In genomic region chr20:7926767-7927166, GRCh38 we compare ENCODE assay signal across 8 cellular contexts. TPM values are rescaled to one million over a fixed set of nuclear protein-coding genes. Genes with fewer than 3 reads are reported as not detected.
A peak's percentile ranks its signal among the peaks of the same experiment; 100 is the strongest.
DNase-seq lines count a peak whose midpoint lies in the region; ATAC-seq and TF ChIP-seq lines count a peak whose summit lies in the region.

No MANE protein-coding gene starts in this region.

- no peak overlapping the region for H2AFZ ChIP-seq in hepatocyte

- H3K27ac ChIP-seq in hepatocyte, result no peak overlapping the region

- H3K4me3 ChIP-seq in AG04449 (ENCODE audit: low read depth, low read length) (no peak overlapping the region), hepatocyte (no peak overlapping the region)

- no peaks in the 10 kb centered on the region for H3K4me1 ChIP-seq in hepatocyte (ENCODE audit: insufficient read depth)

- H3K27me3 Mint-ChIP-seq in stimulated activated memory B cell treated with anti-CD40 and anti-IgM and Interleukin-4, amounts not matched to agents 10 μg/mL and 1 μg/mL and 100 μg/mL, for 72 hours, result no peaks in the 10 kb centered on the region

- CTCF ChIA-PET in AG04449 (lab: Yijun Ruan, JAX), result interaction anchor here (0.7 to 4.7 kb wide), 17 partner anchors 8 to 1784 kb away, joined by 3 to 69 read pairs (median 4); no protein-coding TSS in a partner anchor

- no peaks in the 10 kb centered on the region for H4K20me1 ChIP-seq in hepatocyte (ENCODE audit: insufficient read depth, poor library complexity, severe bottlenecking)

- POLR2A ChIA-PET in AG04449 (lab: Yijun Ruan, JAX), result no interaction called here

- no peak overlapping the region for H3K4me2 ChIP-seq in hepatocyte

- H3K36me3 ChIP-seq in hepatocyte (replicated peaks; ENCODE audit: insufficient read depth, low read depth), result no peaks in the 10 kb centered on the region

- no peaks in the 10 kb centered on the region for H3K9me3 ChIP-seq in hepatocyte (ENCODE audit: low read depth)

- DNase-seq in AG04449 (ENCODE audit: low read depth, low spot score), result peak; percentile 10
- no peak for DNase-seq in GM13977 (ENCODE audit: low spot score)
- peak; percentile 39 for DNase-seq in SW480 (ENCODE audit: low spot score)
- DNase-seq in hepatocyte (ENCODE audit: low spot score), result peak; percentile 38
- DNase-seq in HuH-7.5 (ENCODE audit: low spot score), result no peak
- DNase-seq in NCI-H526 treated with DMSO at 0.1 percent for 48 hours (lab: John Stamatoyannopoulos, UW), result no peak

- in situ Hi-C loops in GM13977 (cut with MboI; ENCODE audit: low pct_unique_long_range_greater_than_20kb, low sequenced_read_pairs, unreplicated experiment), result no loop called here

- TF ChIP-seq CTCF in AG04449 (IDR thresholded peaks at IDR 0.05; ENCODE audit: insufficient read depth, low read length, missing control alignments) (peak; percentile 45), GM13977 (IDR thresholded peaks at IDR 0.05; ENCODE audit: extremely low read depth, insufficient read depth, missing control alignments) (peak; percentile 34), hepatocyte (IDR thresholded peaks at IDR 0.05; ENCODE audit: poor library complexity) (peak; percentile 71)

- no peaks in the 10 kb centered on the region for H3K9me2 ChIP-seq in hepatocyte (replicated peaks; ENCODE audit: insufficient read depth)

- no peaks in the 10 kb centered on the region for H3K27me3 ChIP-seq in hepatocyte

- H3K4me1 Mint-ChIP-seq in stimulated activated memory B cell treated with anti-CD40 and anti-IgM and Interleukin-4, amounts not matched to agents 10 μg/mL and 1 μg/mL and 100 μg/mL, for 72 hours, result no peaks in the 10 kb centered on the region

- no peaks in the 10 kb centered on the region for H3K79me2 ChIP-seq in hepatocyte

- no peak for ATAC-seq in stimulated activated memory B cell treated with anti-CD40 and anti-IgM and Interleukin-4, amounts not matched to agents 10 μg/mL and 1 μg/mL and 100 μg/mL, for 72 hours
- ATAC-seq in HG02623 (IDR thresholded peaks at IDR 0.05; ENCODE audit: unreplicated experiment), result no peak

- H3K9me3 Mint-ChIP-seq in stimulated activated memory B cell treated with anti-CD40 and anti-IgM and Interleukin-4, amounts not matched to agents 10 μg/mL and 1 μg/mL and 100 μg/mL, for 72 hours, result no peaks in the 10 kb centered on the region

- 19% methylated on average over 1 of the region's 1 CpG for WGBS in hepatocyte (ENCODE audit: low lambda C conversion rate, missing lambda C conversion rate)

- H3K4me3 Mint-ChIP-seq in stimulated activated memory B cell treated with anti-CD40 and anti-IgM and Interleukin-4, amounts not matched to agents 10 μg/mL and 1 μg/mL and 100 μg/mL, for 72 hours, result no peak overlapping the region

- H3K36me3 Mint-ChIP-seq in stimulated activated memory B cell treated with anti-CD40 and anti-IgM and Interleukin-4, amounts not matched to agents 10 μg/mL and 1 μg/mL and 100 μg/mL, for 72 hours, result no peaks in the 10 kb centered on the region

- no peak overlapping the region for H3K27ac Mint-ChIP-seq in stimulated activated memory B cell treated with anti-CD40 and anti-IgM and Interleukin-4, amounts not matched to agents 10 μg/mL and 1 μg/mL and 100 μg/mL, for 72 hours

RNA-seq across cellular contexts. Expression of gene HAO1, which starts 13.5 kb away (rescaled TPM):
- total RNA-seq in hepatocyte, result 0.72 and 2.7 TPM in 2 replicates
- 1.0 and 1.7 TPM in 2 replicates for polyA plus RNA-seq in hepatocyte

Comparison
In these comparisons a context has a peak if more than half of its experiments do, and no peak if none do; other contexts are left out.
1. DNase-seq: peak in AG04449 (single experiment), SW480 (single experiment) and hepatocyte (single experiment); none in GM13977 (single experiment), HuH-7.5 (single experiment) and NCI-H526 treated with DMSO at 0.1 percent for 48 hours (single experiment).
2. Peak in every context shown above with its lines, with median percentiles within 50 percentile points of each other: CTCF ChIP-seq.